Comparison of ENCODE assay signal across 1 cellular context in the genomic region with DNA sequence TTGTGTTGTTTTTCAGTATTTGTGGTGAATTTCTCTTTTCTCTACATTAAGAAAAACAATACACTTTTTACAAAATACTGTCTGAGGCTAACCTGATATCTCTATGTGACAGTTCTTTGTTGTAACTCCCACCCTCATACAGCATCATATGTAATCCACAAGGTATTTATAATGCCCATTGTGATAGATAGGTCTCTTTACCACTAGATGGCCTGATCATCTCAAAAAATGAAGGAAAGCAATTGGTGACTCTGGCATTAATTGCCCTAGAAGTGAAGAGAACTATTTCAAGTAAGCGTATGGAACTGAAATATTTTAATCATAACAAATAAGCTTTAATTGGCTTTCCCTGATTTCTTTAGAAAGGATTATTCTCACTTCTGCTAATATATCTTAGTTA.
TF ChIP-seq lines count a peak whose summit lies in the region.

No MANE protein-coding gene starts in this region.

TF ChIP-seq in WTC11, 78 proteins besides CTCF, POLR2A, EP300 and RAD21 (continued from another document):
- TF ChIP-seq, protein P1, sequence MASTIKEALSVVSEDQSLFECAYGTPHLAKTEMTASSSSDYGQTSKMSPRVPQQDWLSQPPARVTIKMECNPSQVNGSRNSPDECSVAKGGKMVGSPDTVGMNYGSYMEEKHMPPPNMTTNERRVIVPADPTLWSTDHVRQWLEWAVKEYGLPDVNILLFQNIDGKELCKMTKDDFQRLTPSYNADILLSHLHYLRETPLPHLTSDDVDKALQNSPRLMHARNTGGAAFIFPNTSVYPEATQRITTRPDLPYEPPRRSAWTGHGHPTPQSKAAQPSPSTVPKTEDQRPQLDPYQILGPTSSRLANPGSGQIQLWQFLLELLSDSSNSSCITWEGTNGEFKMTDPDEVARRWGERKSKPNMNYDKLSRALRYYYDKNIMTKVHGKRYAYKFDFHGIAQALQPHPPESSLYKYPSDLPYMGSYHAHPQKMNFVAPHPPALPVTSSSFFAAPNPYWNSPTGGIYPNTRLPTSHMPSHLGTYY (CRISPR knock-in tag; IDR thresholded peaks at IDR 0.05), result no peak
TF ChIP-seq in WTC11: peak in this region for 0.
